15 cellular contexts compared by ENCODE assay signal in the genomic region with DNA sequence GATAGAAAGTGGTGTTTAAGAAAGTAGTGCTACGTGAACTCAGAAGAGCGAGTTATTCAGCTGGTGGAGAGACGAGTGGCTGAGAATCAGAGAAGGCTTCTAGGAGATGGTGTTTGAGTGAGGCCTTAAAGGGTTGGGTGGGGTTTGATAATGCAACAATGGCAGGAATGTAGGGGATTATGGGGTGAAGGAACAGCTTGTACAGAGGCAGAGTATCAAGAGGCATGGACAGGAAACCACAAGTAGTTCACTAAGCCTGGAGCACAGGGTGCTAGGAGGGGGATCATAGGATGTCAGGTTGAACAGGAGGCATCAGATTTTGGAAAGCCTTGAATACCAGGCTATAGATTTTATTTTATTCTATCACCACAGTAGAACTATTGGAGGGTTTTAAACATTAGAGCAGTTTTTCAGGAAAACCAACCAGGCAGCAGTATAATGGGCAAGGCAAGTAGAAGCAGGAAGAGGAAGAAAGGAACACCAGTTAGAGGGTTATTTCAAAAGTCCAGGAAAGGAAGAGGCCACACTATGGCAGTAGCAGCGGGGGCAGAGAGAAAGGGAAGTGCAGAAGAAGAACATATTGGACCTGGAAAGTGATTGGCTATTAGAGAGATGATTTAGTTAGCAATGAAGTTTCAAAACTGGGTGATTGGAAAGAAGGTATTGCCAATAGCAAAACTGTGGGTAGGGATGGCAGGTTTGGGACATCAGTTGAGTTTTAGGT.
DNase-seq lines count a peak whose midpoint lies in the region; ATAC-seq and FAIRE-seq lines count a peak whose summit lies in the region.
"Had no signal": no experiment of that assay in that cellular context is flagged by ENCODE, and none has a peak within 500 bp of the region (broad histone marks: within the 10 kb centered on the region; RNA-seq: fewer than 3 reads in every experiment).

No MANE protein-coding gene starts in this region.

- ATAC-seq in memory B cell (ENCODE audit: low read depth) (no peak), GM18868 (IDR thresholded peaks at IDR 0.05; ENCODE audit: unreplicated experiment) (no peak)
- ATAC-seq: HCT116, mucosa of descending colon had no signal

- H3K9me3 ChIP-seq in BLaER1 treated with 17β-estradiol and CSF1 and Interleukin-3, amounts not matched to agents 10 nM and 100 nM (replicated peaks in 1 of 11) = 0 out of 22 replicates have a peak, but pooled peaks cover 0 to 8% (median 0%) of the 10 kb centered on the region in 11 experiments
- H3K9me3 ChIP-seq: mucosa of descending colon, Peyer's patch, sigmoid colon, suprapubic skin had no signal

- H3K9ac ChIP-seq in BLaER1 treated with 17β-estradiol and CSF1 and Interleukin-3, amounts not matched to agents 10 nM and 100 nM = no peak overlapping the region

- H4K20me1 ChIP-seq in BLaER1 treated with 17β-estradiol and CSF1 and Interleukin-3, amounts not matched to agents 10 nM and 100 nM = no peaks in the 10 kb centered on the region

- peaks cover 7% of the 10 kb centered on the region for H3K4me1 Mint-ChIP-seq in activated naive CD8-positive, alpha-beta T cell (ENCODE audit: low read depth)
- peaks cover 10% of the 10 kb centered on the region for H3K4me1 Mint-ChIP-seq in memory B cell

- no peak overlapping the region for H3K4me3 Mint-ChIP-seq in activated naive CD8-positive, alpha-beta T cell
- no peak overlapping the region for H3K4me3 Mint-ChIP-seq in memory B cell

- no peaks in the 10 kb centered on the region for H3K9me3 Mint-ChIP-seq in activated naive CD8-positive, alpha-beta T cell (ENCODE audit: low read depth)
- H3K9me3 Mint-ChIP-seq in memory B cell = no peaks in the 10 kb centered on the region

- no peaks in the 10 kb centered on the region for H3K27me3 Mint-ChIP-seq in activated naive CD8-positive, alpha-beta T cell
- no peaks in the 10 kb centered on the region for H3K27me3 Mint-ChIP-seq in memory B cell

- peak overlapping the region; percentile 65 for H3K27ac Mint-ChIP-seq in activated naive CD8-positive, alpha-beta T cell
- H3K27ac Mint-ChIP-seq in memory B cell = peak overlapping the region; percentile 90

- H3K4me3 ChIP-seq in BLaER1 treated with 17β-estradiol and CSF1 and Interleukin-3, amounts not matched to agents 10 nM and 100 nM = no peak overlapping the region
- H3K4me3 ChIP-seq: mucosa of descending colon, Peyer's patch, sigmoid colon, suprapubic skin had no signal

- peaks cover 35 to 67% (median 52%) of the 10 kb centered on the region in 10 experiments for H3K4me1 ChIP-seq in BLaER1 treated with 17β-estradiol and CSF1 and Interleukin-3, amounts not matched to agents 10 nM and 100 nM
- H3K4me1 ChIP-seq: Peyer's patch, suprapubic skin had no signal

- DNase-seq in GF-D8 (lab: John Stamatoyannopoulos, UW) = peak; percentile 53
- DNase-seq in memory B cell (ENCODE audit: low spot score in 2 of 2) = no peak
- DNase-seq in stimulated activated CD4-positive, alpha-beta T cell treated with anti-CD3 and anti-CD28 coated beads, Interleukin-4, amount 100 ng/mL, for 4 hours = no peak
- DNase-seq in iPS-NIHi11 (ENCODE audit: low spot score) = no peak
- no peak for DNase-seq in frontal cortex (ENCODE audit: low spot score in 2 of 2)
- DNase-seq: cortex of kidney, mucosa of descending colon, Peyer's patch, sigmoid colon, T-helper 9 cell had no signal

- 0 out of 22 replicates have a peak, but pooled peaks cover 0 to 4% (median 0%) of the 10 kb centered on the region in 11 experiments for H3K27me3 ChIP-seq in BLaER1 treated with 17β-estradiol and CSF1 and Interleukin-3, amounts not matched to agents 10 nM and 100 nM
- H3K27me3 ChIP-seq: Peyer's patch, sigmoid colon, suprapubic skin had no signal

- peak overlapping the region; percentile 52 to 80 (median 65) for H3K4me2 ChIP-seq in BLaER1 treated with 17β-estradiol and CSF1 and Interleukin-3, amounts not matched to agents 10 nM and 100 nM

- FAIRE-seq in frontal cortex (lab: Jason Lieb, UNC) = no peak

- H3K36me3 Mint-ChIP-seq in activated naive CD8-positive, alpha-beta T cell = no peaks in the 10 kb centered on the region
- peaks cover 19% of the 10 kb centered on the region for H3K36me3 Mint-ChIP-seq in memory B cell

- H3K36me3 ChIP-seq in BLaER1 treated with 17β-estradiol and CSF1 and Interleukin-3, amounts not matched to agents 10 nM and 100 nM = peaks cover 10 to 51% (median 35%) of the 10 kb centered on the region in 11 experiments; a peak in 19 of 22 replicates
- H3K36me3 ChIP-seq: Peyer's patch had no signal

- peak overlapping the region in 3 of 11 experiments; percentile 24 to 52 (median 35); a peak in 5 of 22 replicates for H3K27ac ChIP-seq in BLaER1 treated with 17β-estradiol and CSF1 and Interleukin-3, amounts not matched to agents 10 nM and 100 nM
- H3K27ac ChIP-seq: Peyer's patch had no signal
